Comparison of ENCODE assay signal across 17 cellular contexts in the genomic region with DNA sequence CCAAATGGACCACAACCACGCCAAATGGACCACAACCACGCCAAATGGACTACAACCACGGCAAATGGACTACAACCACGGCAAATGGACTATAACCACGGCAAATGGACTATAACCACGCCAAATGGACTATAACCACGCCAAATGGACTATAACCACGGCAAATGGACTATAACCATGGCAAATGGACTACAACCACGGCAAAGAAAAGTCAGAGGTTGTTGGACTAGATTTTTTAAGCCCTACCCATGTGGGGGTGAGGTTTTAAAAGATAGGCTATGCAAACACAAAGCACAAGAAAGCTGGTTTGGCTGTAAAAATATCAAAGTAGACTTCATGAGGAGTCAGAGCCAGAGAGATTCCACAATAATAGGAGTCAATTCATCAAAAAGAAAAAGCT. TPM values are rescaled to one million over a fixed set of nuclear protein-coding genes. Genes with fewer than 3 reads are reported as not detected.
DNase-seq lines count a peak whose midpoint lies in the region; ATAC-seq, FAIRE-seq and TF ChIP-seq lines count a peak whose summit lies in the region.
"Had no signal": no experiment of that assay in that cellular context is flagged by ENCODE, and none has a peak within 500 bp of the region (broad histone marks: within the 10 kb centered on the region; RNA-seq: fewer than 3 reads in every experiment).

No MANE protein-coding gene starts in this region.

- H3K27ac Mint-ChIP-seq in nephron progenitor cell, result no peak overlapping the region
- H3K27ac Mint-ChIP-seq: activated naive CD4-positive, alpha-beta T cell treated with anti-CD3 and anti-CD28 coated beads, Interleukin-2, amount 50 U/mL, for 24 hours had no signal

- H3K27ac ChIP-seq in pancreas, result peak overlapping the region in 2 of 4 donors; percentile 35 to 48
- H3K27ac ChIP-seq: HL-60 had no signal

- 88 to 89% methylated on average over 9 of the region's 9 CpGs for WGBS in pancreas, 2 donors

- no peaks in the 10 kb centered on the region for H3K27me3 Mint-ChIP-seq in nephron progenitor cell (ENCODE audit: low read depth, poor library complexity)
- H3K27me3 Mint-ChIP-seq: activated naive CD4-positive, alpha-beta T cell treated with anti-CD3 and anti-CD28 coated beads, Interleukin-2, amount 50 U/mL, for 24 hours had no signal

- DNase-seq in AG10803 (ENCODE audit: low read depth), result peak; percentile 47
- peak; percentile 3 for DNase-seq in RPMI7951 (ENCODE audit: low read depth)
- DNase-seq in fibroblast of pulmonary artery (ENCODE audit: low read depth), result peak; percentile 29
- DNase-seq in pancreas, result no peak
- DNase-seq in nephron progenitor cell, result no peak
- DNase-seq in inferior parietal cortex (ENCODE audit: extremely low spot score), result no peak
- DNase-seq in NCI-H1436 treated with DMSO at 0.1 percent for 48 hours (lab: John Stamatoyannopoulos, UW), result no peak
- DNase-seq: activated CD4-positive, alpha-beta T cell treated with anti-CD3 and anti-CD28 coated beads for 48 hours; central memory CD4-positive, alpha-beta T cell; NCI-H146; NCI-H345; right cardiac atrium; stimulated activated CD4-positive, alpha-beta T cell treated with anti-CD3 and anti-CD28 coated beads, Interleukin-4, amount 100 ng/mL, for 24 hours had no signal

- no peak overlapping the region for H3K4me3 Mint-ChIP-seq in nephron progenitor cell
- H3K4me3 Mint-ChIP-seq: activated naive CD4-positive, alpha-beta T cell treated with anti-CD3 and anti-CD28 coated beads, Interleukin-2, amount 50 U/mL, for 24 hours had no signal

- H3K36me3 ChIP-seq in pancreas, result no peaks in the 10 kb centered on the region

- ATAC-seq in pancreas (peak; percentile 35 to 78 (median 62)), HG03280 (IDR thresholded peaks at IDR 0.05; ENCODE audit: unreplicated experiment) (no peak)

- H3K9me3 ChIP-seq in pancreas, result no peaks in the 10 kb centered on the region
- H3K9me3 ChIP-seq: tibial nerve had no signal

- no peaks in the 10 kb centered on the region for H3K27me3 ChIP-seq in pancreas
- H3K27me3 ChIP-seq: tibial nerve had no signal

- H3K4me1 Mint-ChIP-seq in nephron progenitor cell, result peaks cover 6% of the 10 kb centered on the region
- H3K4me1 Mint-ChIP-seq: activated naive CD4-positive, alpha-beta T cell treated with anti-CD3 and anti-CD28 coated beads, Interleukin-2, amount 50 U/mL, for 24 hours had no signal

- no peak for FAIRE-seq in pancreas (lab: Jason Lieb, UNC)

- peaks cover 77% of the 10 kb centered on the region for H3K36me3 Mint-ChIP-seq in nephron progenitor cell (ENCODE audit: low read depth)

- no peak overlapping the region for H3K4me3 ChIP-seq in AG10803 (ENCODE audit: low read length)
- H3K4me3 ChIP-seq in fibroblast of pulmonary artery (replicated peaks; ENCODE audit: low read depth, low read length), result no peak overlapping the region
- H3K4me3 ChIP-seq in pancreas, result no peak overlapping the region
- H3K4me3 ChIP-seq: tibial nerve had no signal

- TF ChIP-seq CTCF in AG10803 (conservative IDR thresholded peaks at IDR 0.05; ENCODE audit: low read length) (no peak), fibroblast of pulmonary artery (IDR thresholded peaks at IDR 0.05; ENCODE audit: low read length, missing control alignments) (no peak), pancreas (IDR thresholded peaks at IDR 0.05) (no peak), nephron progenitor cell (IDR thresholded peaks at IDR 0.05) (no peak)

- intact Hi-C loops in pancreas (cut with DNase I), result no loop called here

- H3K4me1 ChIP-seq in pancreas, result peaks cover 0 to 12% (median 10%) of the 10 kb centered on the region in 3 donors

- H3K9me3 Mint-ChIP-seq in nephron progenitor cell, result no peaks in the 10 kb centered on the region

RNA-seq across cellular contexts. Expression of a gene that starts 55.8 kb away (rescaled TPM):
- 52.4 and 55.7 TPM in 2 replicates for total RNA-seq in RPMI7951 (2014; rRNA removed; shearing (Covaris generic))
- 1 to 10 TPM; 1.9 to 4.0 (median 3.2) TPM for total RNA-seq in pancreas
- 1 to 10 TPM; 1.4 to 1.9 TPM for polyA plus RNA-seq in pancreas

Comparison
In these comparisons a context has a peak if more than half of its experiments do, and no peak if none do; other contexts are left out.
1. DNase-seq: peak in AG10803 (single experiment), RPMI7951 (single experiment) and fibroblast of pulmonary artery (single experiment); none in pancreas (0 of 6), nephron progenitor cell (single experiment), inferior parietal cortex (single experiment) and NCI-H1436 treated with DMSO at 0.1 percent for 48 hours (single experiment).
2. RNA of a gene that starts 55.8 kb away (total RNA-seq): 52.4 to 55.7 TPM in RPMI7951; 1.9 to 4.0 TPM in pancreas; every median in the first group is over 10 times any median in the second.